ENCODE assay signal across 1 cellular context in the genomic region with DNA sequence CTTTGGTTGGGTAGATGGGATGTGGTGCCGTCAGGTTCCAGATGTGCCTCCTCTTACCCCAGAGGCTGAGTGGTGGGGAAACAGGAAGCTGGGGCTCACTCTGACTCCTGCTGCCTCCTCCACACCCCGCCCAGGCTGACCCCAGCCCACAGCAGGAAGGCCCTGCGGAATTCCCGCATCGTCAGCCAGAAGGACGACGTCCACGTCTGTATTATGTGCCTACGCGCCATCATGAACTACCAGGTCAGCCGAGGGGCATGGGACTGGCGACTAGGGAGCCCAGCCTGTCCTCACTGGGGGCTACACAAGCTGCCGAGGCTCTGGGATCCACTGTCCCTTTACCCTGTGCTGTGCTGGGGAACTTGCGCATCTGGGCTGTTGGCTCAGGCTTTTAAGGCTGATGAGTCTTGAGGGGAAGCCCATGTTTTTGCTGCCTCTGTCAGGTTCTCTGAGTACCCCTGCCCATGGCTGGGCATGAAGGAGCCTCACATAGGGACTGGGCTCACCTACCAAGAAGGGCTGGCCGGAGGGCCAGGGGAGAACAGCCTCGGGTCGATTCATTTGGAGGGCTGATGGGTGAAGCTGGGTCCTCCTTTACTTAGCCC.
TF ChIP-seq lines count a peak whose summit lies in the region.

No MANE protein-coding gene starts in this region.

TF ChIP-seq in GM23338, 12 proteins besides CTCF, POLR2A, EP300 and RAD21 (continued from another document):
- TF ChIP-seq ZNF462 (CRISPR knock-in tag; IDR thresholded peaks at IDR 0.05) (no peak), ZNF114 (CRISPR knock-in tag; IDR thresholded peaks at IDR 0.05) (no peak), ZNF331 (CRISPR knock-in tag; IDR thresholded peaks at IDR 0.05; ENCODE audit: low read depth) (no peak), CREB1 (CRISPR knock-in tag; IDR thresholded peaks at IDR 0.05; ENCODE audit: low read depth) (no peak), ETS1 (IDR thresholded peaks at IDR 0.05) (no peak)
